Comparison of ENCODE assay signal across 10 cellular contexts in genomic region chr1:50423670-50424000, GRCh38. TPM values are rescaled to one million over a fixed set of nuclear protein-coding genes. Genes with fewer than 3 reads are reported as not detected.
DNase-seq lines count a peak whose midpoint lies in the region; ATAC-seq and TF ChIP-seq lines count a peak whose summit lies in the region.
"Had no signal": no experiment of that assay in that cellular context is flagged by ENCODE, and none has a peak within 500 bp of the region (broad histone marks: within the 10 kb centered on the region; RNA-seq: fewer than 3 reads in every experiment).

No MANE protein-coding gene starts in this region.

- TF ChIP-seq CTCF in hepatocyte (IDR thresholded peaks at IDR 0.05; ENCODE audit: poor library complexity) (no peak), testis (IDR thresholded peaks at IDR 0.05) (no peak)

- H4K20me1 ChIP-seq in hepatocyte (ENCODE audit: insufficient read depth, poor library complexity, severe bottlenecking): no peaks in the 10 kb centered on the region

- H3K27ac ChIP-seq in hepatocyte: no peak overlapping the region
- no peak overlapping the region for H3K27ac ChIP-seq in testis

- H3K9me3 ChIP-seq in hepatocyte (ENCODE audit: low read depth) (no peaks in the 10 kb centered on the region), testis (no peaks in the 10 kb centered on the region)

- H3K27me3 ChIP-seq in hepatocyte: peaks cover 98% of the 10 kb centered on the region
- no peaks in the 10 kb centered on the region for H3K27me3 ChIP-seq in testis

- H3K36me3 ChIP-seq in hepatocyte (replicated peaks; ENCODE audit: insufficient read depth, low read depth) (no peaks in the 10 kb centered on the region), testis (ENCODE audit: low read depth, missing control alignments) (no peaks in the 10 kb centered on the region)

- ATAC-seq in SK-N-SH treated with all-trans-retinoic acid at 6 μM for 48 hours: peak; percentile 2; the same call in 1 of the 3 replicates

- intact Hi-C loops in testis (cut with DNase I; ENCODE audit: low total_unique reads): no loop called here

- H3K4me2 ChIP-seq in hepatocyte: peak overlapping the region; percentile 79

- DNase-seq in activated T-cell treated with anti-CD3 and anti-CD28 coated beads for 48 hours (ENCODE audit: low read depth) (peak; percentile 30), hepatocyte (ENCODE audit: low spot score) (no peak), testis (no peak), kidney glomerular epithelial cell (lab: John Stamatoyannopoulos, UW) (no peak), nucleus accumbens (lab: John Stamatoyannopoulos, UW) (no peak), D341Med (ENCODE audit: low spot score) (no peak)
- no peak for DNase-seq in activated T-cell treated with anti-CD3 and anti-CD28 coated beads, Interleukin-2, amount 50 U/mL, for 1 hour

- H3K79me2 ChIP-seq in hepatocyte: no peaks in the 10 kb centered on the region

- WGBS in hepatocyte (ENCODE audit: low lambda C conversion rate, missing lambda C conversion rate): 2% methylated on average over 23 of the region's 23 CpGs
- WGBS in testis, 2 donors: 4 to 7% methylated on average over 8 to 23 of the region's 23 CpGs

- peak overlapping the region; percentile 28 for H2AFZ ChIP-seq in hepatocyte

- H3K4me1 ChIP-seq in hepatocyte (ENCODE audit: insufficient read depth) (peaks cover 23% of the 10 kb centered on the region), testis (peaks cover 11% of the 10 kb centered on the region)

- TF ChIP-seq POLR2A in testis (IDR thresholded peaks at IDR 0.05): no peak

- H3K9me2 ChIP-seq in hepatocyte (replicated peaks; ENCODE audit: insufficient read depth): no peaks in the 10 kb centered on the region

- H3K4me3 ChIP-seq in hepatocyte (no peak overlapping the region), testis (peak overlapping the region; percentile 6 to 16)

TF ChIP-seq in SK-N-SH treated with all-trans-retinoic acid at 6 μM for 48 hours, 23 proteins besides CTCF, POLR2A, EP300 and RAD21:
- no peak for TF ChIP-seq TCF4 (CRISPR knock-in tag; IDR thresholded peaks at IDR 0.05; ENCODE audit: borderline replicate concordance)
- no peak for TF ChIP-seq TOX (CRISPR knock-in tag; IDR thresholded peaks at IDR 0.05; ENCODE audit: borderline replicate concordance)
- no peak for TF ChIP-seq CSDC2 (CRISPR knock-in tag; IDR thresholded peaks at IDR 0.05)
- no peak for TF ChIP-seq ARNTL (CRISPR knock-in tag; IDR thresholded peaks at IDR 0.05; ENCODE audit: borderline replicate concordance, low read depth)
- no peak for TF ChIP-seq ISL1 (CRISPR knock-in tag; IDR thresholded peaks at IDR 0.05)
- TF ChIP-seq TSHZ2 (CRISPR knock-in tag; IDR thresholded peaks at IDR 0.05): no peak
- TF ChIP-seq ZFP3 (CRISPR knock-in tag; IDR thresholded peaks at IDR 0.05): no peak
- no peak for TF ChIP-seq PPARA (CRISPR knock-in tag; IDR thresholded peaks at IDR 0.05; ENCODE audit: borderline replicate concordance)
- no peak for TF ChIP-seq ZNF70 (CRISPR knock-in tag; IDR thresholded peaks at IDR 0.05)
- no peak for TF ChIP-seq ZNF8 (CRISPR knock-in tag; IDR thresholded peaks at IDR 0.05)
- TF ChIP-seq, protein P1, sequence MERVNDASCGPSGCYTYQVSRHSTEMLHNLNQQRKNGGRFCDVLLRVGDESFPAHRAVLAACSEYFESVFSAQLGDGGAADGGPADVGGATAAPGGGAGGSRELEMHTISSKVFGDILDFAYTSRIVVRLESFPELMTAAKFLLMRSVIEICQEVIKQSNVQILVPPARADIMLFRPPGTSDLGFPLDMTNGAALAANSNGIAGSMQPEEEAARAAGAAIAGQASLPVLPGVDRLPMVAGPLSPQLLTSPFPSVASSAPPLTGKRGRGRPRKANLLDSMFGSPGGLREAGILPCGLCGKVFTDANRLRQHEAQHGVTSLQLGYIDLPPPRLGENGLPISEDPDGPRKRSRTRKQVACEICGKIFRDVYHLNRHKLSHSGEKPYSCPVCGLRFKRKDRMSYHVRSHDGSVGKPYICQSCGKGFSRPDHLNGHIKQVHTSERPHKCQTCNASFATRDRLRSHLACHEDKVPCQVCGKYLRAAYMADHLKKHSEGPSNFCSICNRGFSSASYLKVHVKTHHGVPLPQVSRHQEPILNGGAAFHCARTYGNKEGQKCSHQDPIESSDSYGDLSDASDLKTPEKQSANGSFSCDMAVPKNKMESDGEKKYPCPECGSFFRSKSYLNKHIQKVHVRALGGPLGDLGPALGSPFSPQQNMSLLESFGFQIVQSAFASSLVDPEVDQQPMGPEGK (CRISPR knock-in tag; IDR thresholded peaks at IDR 0.05; ENCODE audit: borderline replicate concordance): no peak
- TF ChIP-seq RARB (CRISPR knock-in tag; IDR thresholded peaks at IDR 0.05): no peak

RNA-seq across cellular contexts. Expression of gene DMRTA2, which starts 0.4 kb away (rescaled TPM):
- total RNA-seq in hepatocyte: 0.10 TPM in 1 of 2 replicates, not detected in the other
- not detected in 2 replicates for polyA plus RNA-seq in hepatocyte
- 1 to 10 TPM; 3.5 to 5.1 TPM for total RNA-seq in testis
- 1.2 TPM for polyA plus RNA-seq in testis (ENCODE audit: insufficient read depth, low read depth, low replicate concordance)
- total RNA-seq: liver; T-helper 1 cell treated with Interleukin-12 subunit alpha and Interleukin-12 subunit beta and Interleukin-4 antibody, amounts not matched to agents 30 ng/mL and 1 ng/mL, for 36 hours had no signal
- polyA plus RNA-seq: liver had no signal
